Comparison of ENCODE assay signal across 8 cellular contexts in genomic region chr13:44306401-44307192, GRCh38.
DNase-seq lines count a peak whose midpoint lies in the region; ATAC-seq lines count a peak whose summit lies in the region.

No MANE protein-coding gene starts in this region.

- peaks cover 61% of the 10 kb centered on the region for H3K4me1 Mint-ChIP-seq in stimulated activated naive CD8-positive, alpha-beta T cell treated with anti-CD3 and anti-CD28 coated beads, Interleukin-15, amount 100 ng/mL, for 72 hours
- H3K4me1 Mint-ChIP-seq in activated T-cell treated with anti-CD3 and anti-CD28 coated beads, Interleukin-2, amount 50 U/mL, for 72 hours (ENCODE audit: low read depth), result peaks cover 83% of the 10 kb centered on the region

- peaks cover 0 to 2% of the 10 kb centered on the region in 2 donors for H3K9me3 Mint-ChIP-seq in stimulated activated naive CD8-positive, alpha-beta T cell treated with anti-CD3 and anti-CD28 coated beads, Interleukin-15, amount 100 ng/mL, for 72 hours
- peaks cover 0 to 1% of the 10 kb centered on the region in 2 donors for H3K9me3 Mint-ChIP-seq in activated T-cell treated with anti-CD3 and anti-CD28 coated beads, Interleukin-2, amount 50 U/mL, for 72 hours

- no peak for ATAC-seq in stimulated activated naive CD8-positive, alpha-beta T cell treated with anti-CD3 and anti-CD28 coated beads, Interleukin-15, amount 100 ng/mL, for 72 hours
- ATAC-seq in stimulated activated naive CD8-positive, alpha-beta T cell treated with anti-CD3 and anti-CD28 coated beads, Interleukin-15, Interleukin-2, amounts not matched to agents 100 U/mL and 50 U/mL, for 24 hours, result no peak
- no peak for ATAC-seq in activated T-cell treated with anti-CD3 and anti-CD28 coated beads, Interleukin-2, amount 50 U/mL, for 72 hours (replicated peaks in 1 of 2)
- ATAC-seq in sciatic nerve, result peak; percentile 85
- no peak for ATAC-seq in HG03039 (IDR thresholded peaks at IDR 0.05; ENCODE audit: unreplicated experiment)

- peaks cover 0 to under 1% of the 10 kb centered on the region in 2 donors for H3K36me3 Mint-ChIP-seq in activated T-cell treated with anti-CD3 and anti-CD28 coated beads, Interleukin-2, amount 50 U/mL, for 72 hours (ENCODE audit: insufficient read depth in 2 of 2)

- intact Hi-C loops in sciatic nerve (cut with DNase I), result no loop called here

- peak overlapping the region; percentile 23 to 35 for H3K4me3 Mint-ChIP-seq in stimulated activated naive CD8-positive, alpha-beta T cell treated with anti-CD3 and anti-CD28 coated beads, Interleukin-15, amount 100 ng/mL, for 72 hours
- H3K4me3 Mint-ChIP-seq in activated T-cell treated with anti-CD3 and anti-CD28 coated beads, Interleukin-2, amount 50 U/mL, for 72 hours, result peak overlapping the region; percentile 26 to 62

- no peak for DNase-seq in stimulated activated naive CD8-positive, alpha-beta T cell treated with anti-CD3 and anti-CD28 coated beads, Interleukin-15, amount 100 ng/mL, for 72 hours
- DNase-seq in stimulated activated naive CD8-positive, alpha-beta T cell treated with anti-CD3 and anti-CD28 coated beads, Interleukin-15, Interleukin-2, amounts not matched to agents 100 U/mL and 50 U/mL, for 24 hours, result no peak
- no peak for DNase-seq in activated T-cell treated with anti-CD3 and anti-CD28 coated beads, Interleukin-2, amount 50 U/mL, for 72 hours
- peak; percentile 45 for DNase-seq in iPS DF 19.7 (ENCODE audit: low read depth, low spot score)
- DNase-seq in sciatic nerve (ENCODE audit: low spot score), result peak; percentile 78
- no peak for DNase-seq in cerebellar cortex (ENCODE audit: low spot score)
- no peak for DNase-seq in cerebellar nuclear complex (lab: John Stamatoyannopoulos, UW)

- peaks cover 8% of the 10 kb centered on the region for H3K27me3 Mint-ChIP-seq in stimulated activated naive CD8-positive, alpha-beta T cell treated with anti-CD3 and anti-CD28 coated beads, Interleukin-15, amount 100 ng/mL, for 72 hours
- H3K27me3 Mint-ChIP-seq in activated T-cell treated with anti-CD3 and anti-CD28 coated beads, Interleukin-2, amount 50 U/mL, for 72 hours (ENCODE audit: low read depth), result peaks cover 41% of the 10 kb centered on the region

- peak overlapping the region; percentile 14 to 52 for H3K27ac Mint-ChIP-seq in stimulated activated naive CD8-positive, alpha-beta T cell treated with anti-CD3 and anti-CD28 coated beads, Interleukin-15, amount 100 ng/mL, for 72 hours
- H3K27ac Mint-ChIP-seq in activated T-cell treated with anti-CD3 and anti-CD28 coated beads, Interleukin-2, amount 50 U/mL, for 72 hours, result peak overlapping the region; percentile 13

Comparison
In these comparisons a context has a peak if more than half of its experiments do, and no peak if none do; other contexts are left out.
1. DNase-seq: peak in iPS DF 19.7 (single experiment) and sciatic nerve (single experiment); none in stimulated activated naive CD8-positive, alpha-beta T cell treated with anti-CD3 and anti-CD28 coated beads, Interleukin-15, amount 100 ng/mL, for 72 hours (0 of 2), stimulated activated naive CD8-positive, alpha-beta T cell treated with anti-CD3 and anti-CD28 coated beads, Interleukin-15, Interleukin-2, amounts not matched to agents 100 U/mL and 50 U/mL, for 24 hours (single experiment), activated T-cell treated with anti-CD3 and anti-CD28 coated beads, Interleukin-2, amount 50 U/mL, for 72 hours (0 of 2), cerebellar cortex (single experiment) and cerebellar nuclear complex (0 of 2).